Comparison of ENCODE assay signal across 34 cellular contexts in the genomic region with DNA sequence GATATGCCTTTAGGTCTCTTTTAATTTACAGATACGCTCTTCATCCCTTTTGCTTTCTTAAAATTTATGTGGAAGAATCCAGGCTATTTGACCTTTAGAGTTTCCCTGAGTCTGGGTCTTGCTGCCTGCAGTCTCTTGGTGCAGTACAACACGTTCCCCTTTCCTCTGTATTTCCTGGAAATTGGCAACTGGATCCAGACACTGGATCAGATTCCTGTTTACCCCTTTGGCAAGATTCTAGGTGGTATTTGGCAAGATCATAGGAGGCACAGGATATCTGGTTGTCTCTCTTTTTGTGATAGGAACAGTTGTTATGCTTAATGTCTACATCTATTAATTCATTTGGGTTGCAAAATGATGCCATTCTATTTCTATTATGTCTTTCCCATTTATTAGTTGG.
"Had no signal": no experiment of that assay in that cellular context is flagged by ENCODE, and none has a peak within 500 bp of the region (broad histone marks: within the 10 kb centered on the region; RNA-seq: fewer than 3 reads in every experiment).

No MANE protein-coding gene starts in this region.

- H3K9me3 ChIP-seq: MG63 had no signal

- H3K36me3 ChIP-seq: MG63 had no signal

- H3K27me3 ChIP-seq: MG63 had no signal

- DNase-seq: Karpas-422, Kasumi-1, MG63, MM.1S, MV-4-11, NCI-H1048, NCI-H1092, NCI-H1092 treated with DMSO at 0.1 percent for 48 hours, NCI-H1105, NCI-H1105 treated with DMSO at 0.1 percent for 48 hours, NCI-H1417, NCI-H1417 treated with DMSO at 0.1 percent for 48 hours, NCI-H1436, NCI-H1436 treated with DMSO at 0.1 percent for 48 hours, NCI-H146, NCI-H1694, NCI-H1694 treated with DMSO at 0.1 percent for 48 hours, NCI-H187, NCI-H187 treated with DMSO at 0.1 percent for 48 hours, NCI-H1930, NCI-H2029, NCI-H2029 treated with DMSO at 0.1 percent for 48 hours, NCI-H2081, NCI-H2081 treated with DMSO at 0.1 percent for 48 hours, NCI-H2107, NCI-H2171, NCI-H2171 treated with DMSO at 0.1 percent for 48 hours, NCI-H2227 treated with DMSO at 0.1 percent for 48 hours, NCI-H226, NCI-H345, NCI-H446 treated with DMSO at 0.1 percent for 48 hours, NCI-H510A, NCI-H510A treated with DMSO at 0.1 percent for 48 hours, NCI-H524 had no signal

- H3K4me3 ChIP-seq: MG63 had no signal
